In genomic region chr11:92492372-92492771, GRCh38 we compare ENCODE assay signal across 1 cellular context.
TF ChIP-seq lines count a peak whose summit lies in the region.

No MANE protein-coding gene starts in this region.

TF ChIP-seq in SK-N-SH, 30 proteins besides CTCF, POLR2A, EP300 and RAD21 (continued from another document):
- TF ChIP-seq ELF1 (IDR thresholded peaks at IDR 0.05) = no peak
- TF ChIP-seq NFIC (IDR thresholded peaks at IDR 0.05; ENCODE audit: borderline replicate concordance) = no peak
- peak; percentile 70 for TF ChIP-seq CHD2 (IDR thresholded peaks at IDR 0.05; ENCODE audit: low read length, partially characterized antibody)
- TF ChIP-seq, protein P1, sequence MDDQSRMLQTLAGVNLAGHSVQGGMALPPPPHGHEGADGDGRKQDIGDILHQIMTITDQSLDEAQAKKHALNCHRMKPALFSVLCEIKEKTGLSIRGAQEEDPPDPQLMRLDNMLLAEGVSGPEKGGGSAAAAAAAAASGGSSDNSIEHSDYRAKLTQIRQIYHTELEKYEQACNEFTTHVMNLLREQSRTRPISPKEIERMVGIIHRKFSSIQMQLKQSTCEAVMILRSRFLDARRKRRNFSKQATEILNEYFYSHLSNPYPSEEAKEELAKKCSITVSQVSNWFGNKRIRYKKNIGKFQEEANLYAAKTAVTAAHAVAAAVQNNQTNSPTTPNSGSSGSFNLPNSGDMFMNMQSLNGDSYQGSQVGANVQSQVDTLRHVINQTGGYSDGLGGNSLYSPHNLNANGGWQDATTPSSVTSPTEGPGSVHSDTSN (IDR thresholded peaks at IDR 0.05) = 0 out of 2 replicates have a peak, but pooled peaks have one; percentile 17
- TF ChIP-seq GABPA (IDR thresholded peaks at IDR 0.05; ENCODE audit: low read depth) = no peak
- peak; percentile 95 for TF ChIP-seq GATA2 (CRISPR knock-in tag; IDR thresholded peaks at IDR 0.05)
- no peak for TF ChIP-seq EZH2phosphoT487 (IDR thresholded peaks at IDR 0.05; ENCODE audit: borderline replicate concordance, low read depth)
- TF ChIP-seq MXI1 (IDR thresholded peaks at IDR 0.05; ENCODE audit: low read depth, low read length) = 0 out of 2 replicates have a peak, but pooled peaks have one; percentile 18
- TF ChIP-seq FOXJ3 (CRISPR knock-in tag; IDR thresholded peaks at IDR 0.05) = peak; percentile 86
- TF ChIP-seq ZBTB33 (IDR thresholded peaks at IDR 0.05; ENCODE audit: borderline replicate concordance, low read depth) = no peak
- TF ChIP-seq RCOR1 (IDR thresholded peaks at IDR 0.05; ENCODE audit: low read length) = peak; percentile 93
- TF ChIP-seq SIN3A (IDR thresholded peaks at IDR 0.05; ENCODE audit: borderline replicate concordance, low read depth, low read length) = no peak
- peak; percentile 81 for TF ChIP-seq TCF12 (IDR thresholded peaks at IDR 0.05)
- no peak for TF ChIP-seq SMC3 (IDR thresholded peaks at IDR 0.05; ENCODE audit: low read depth, low read length)
- no peak for TF ChIP-seq MAX (IDR thresholded peaks at IDR 0.05; ENCODE audit: low read depth)
- TF ChIP-seq TAF1 (IDR thresholded peaks at IDR 0.05; ENCODE audit: borderline replicate concordance, low read depth, low read length) = no peak
- TF ChIP-seq YY1 (IDR thresholded peaks at IDR 0.05; ENCODE audit: low read depth) = no peak
- TF ChIP-seq USF1 (IDR thresholded peaks at IDR 0.05; ENCODE audit: borderline replicate concordance, low read depth) = no peak
- TF ChIP-seq RFX5 (IDR thresholded peaks at IDR 0.05; ENCODE audit: low read length) = no peak
- TF ChIP-seq RXRA (IDR thresholded peaks at IDR 0.05; ENCODE audit: borderline replicate concordance, low read depth) = no peak
- no peak for TF ChIP-seq NRF1 (IDR thresholded peaks at IDR 0.05; ENCODE audit: low read depth, low read length)
- TF ChIP-seq JUND (IDR thresholded peaks at IDR 0.05) = no peak
